16 cellular contexts compared by ENCODE assay signal in the genomic region with DNA sequence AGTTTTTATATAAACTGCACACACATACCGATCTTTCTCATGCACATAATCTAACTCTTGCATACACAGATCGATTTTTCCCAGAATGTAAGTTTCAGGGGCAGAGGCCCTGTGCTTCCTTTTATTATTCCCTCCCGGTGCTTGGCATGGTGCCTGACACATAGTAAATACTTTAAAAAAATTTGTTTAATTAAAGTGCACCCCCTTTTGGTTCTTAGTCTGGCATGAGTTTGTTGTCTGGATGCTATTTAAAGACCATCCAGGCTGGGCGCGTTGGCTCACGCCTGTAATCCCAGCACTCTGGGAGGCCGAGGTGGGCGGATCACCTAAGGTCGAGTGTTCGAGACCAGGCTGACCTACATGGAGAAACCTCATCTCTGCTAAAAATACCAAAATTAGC. TPM values are rescaled to one million over a fixed set of nuclear protein-coding genes. Genes with fewer than 3 reads are reported as not detected.
DNase-seq lines count a peak whose midpoint lies in the region; ATAC-seq and TF ChIP-seq lines count a peak whose summit lies in the region.
"Had no signal": no experiment of that assay in that cellular context is flagged by ENCODE, and none has a peak within 500 bp of the region (broad histone marks: within the 10 kb centered on the region; RNA-seq: fewer than 3 reads in every experiment).

No MANE protein-coding gene starts in this region.

- no peak overlapping the region for H2AK5ac ChIP-seq in neuronal stem cell (ENCODE audit: low read depth, low read length)

- H2BK120ac ChIP-seq in neuronal stem cell (ENCODE audit: low read depth, low read length) = no peak overlapping the region

- H3K27me3 Mint-ChIP-seq in activated naive CD4-positive, alpha-beta T cell treated with anti-CD3 and anti-CD28 coated beads for 36 hours (ENCODE audit: low read depth) = peaks cover 8% of the 10 kb centered on the region

- no peak overlapping the region for H2BK5ac ChIP-seq in neuronal stem cell (ENCODE audit: low read length)

- H3K9me3 ChIP-seq in HCT116 (ENCODE audit: control insufficient read depth in 1 of 2, insufficient read depth in 1 of 2, low read depth in 1 of 2, low read length in 2 of 2) = no peaks in the 10 kb centered on the region
- no peaks in the 10 kb centered on the region for H3K9me3 ChIP-seq in SK-N-MC (ENCODE audit: low read depth, low read length)
- H3K9me3 ChIP-seq in neuronal stem cell (replicated peaks in 1 of 2; ENCODE audit: control insufficient read depth in 2 of 2, insufficient read depth in 1 of 2, low read depth in 1 of 2, low read length in 2 of 2) = no peaks in the 10 kb centered on the region
- H3K9me3 ChIP-seq: Caco-2, SK-N-SH had no signal

- BruUV-seq in HCT116 (replicated peaks; lab: Mats Ljungman, UMichigan) = no TSS peak

- no peak overlapping the region for H3K14ac ChIP-seq in neuronal stem cell (ENCODE audit: low read length)

- H2BK12ac ChIP-seq in neuronal stem cell (ENCODE audit: low read length) = no peak overlapping the region

- H3K23ac ChIP-seq in neuronal stem cell (ENCODE audit: low read depth, low read length, poor library complexity) = no peak overlapping the region

- H3K4me3 Mint-ChIP-seq in activated naive CD4-positive, alpha-beta T cell treated with anti-CD3 and anti-CD28 coated beads for 36 hours = no peak overlapping the region
- H3K4me3 Mint-ChIP-seq: GM23338, T-cell had no signal

- TF ChIP-seq RAD21 in HCT116 (IDR thresholded peaks at IDR 0.05; ENCODE audit: low read depth) = no peak

- DNase-seq in NCI-H1105 treated with DMSO at 0.1 percent for 48 hours (lab: John Stamatoyannopoulos, UW) = peak; percentile 29
- DNase-seq in NCI-H1105 (lab: John Stamatoyannopoulos, UW) = no peak
- no peak for DNase-seq in HCT116 (ENCODE audit: low read depth, low spot score)
- DNase-seq in SK-N-MC (ENCODE audit: low read depth, low spot score) = no peak
- DNase-seq in neuronal stem cell (ENCODE audit: low spot score) = no peak
- DNase-seq in activated naive CD4-positive, alpha-beta T cell treated with anti-CD3 and anti-CD28 coated beads for 36 hours = no peak
- no peak for DNase-seq in NCI-H2081 treated with DMSO at 0.1 percent for 48 hours (lab: John Stamatoyannopoulos, UW)
- DNase-seq: Caco-2, NCI-H1694 treated with DMSO at 0.1 percent for 48 hours, NCI-H446, Right ventricle myocardium superior, T-cell had no signal

- H3K27ac ChIP-seq in HCT116 (ENCODE audit: low read depth, low read length) = no peak overlapping the region
- H3K27ac ChIP-seq in SK-N-MC = peak overlapping the region; percentile 43; the same call in 1 of the 2 replicates
- H3K27ac ChIP-seq in neuronal stem cell (replicated peaks; ENCODE audit: low read length) = no peak overlapping the region
- H3K27ac ChIP-seq: 22Rv1 had no signal

- H2AFZ ChIP-seq in HCT116 (ENCODE audit: low read depth, low read length, poor library complexity, severe bottlenecking) (no peak overlapping the region), neuronal stem cell (ENCODE audit: low read length) (peak overlapping the region; percentile 15)

- TF ChIP-seq CTCF in HCT116 (IDR thresholded peaks at IDR 0.05 in 2 of 3, conservative IDR thresholded peaks at IDR 0.05 in 1 of 3; ENCODE audit: borderline replicate concordance in 1 of 3, insufficient read depth in 1 of 3, low read depth in 2 of 3, low read length in 2 of 3) = no peak

- no peak for TF ChIP-seq POLR2A in HCT116 (IDR thresholded peaks at IDR 0.05; ENCODE audit: borderline replicate concordance, extremely low read depth, insufficient read depth, insufficient read length)

- H3K9ac ChIP-seq in HCT116 (ENCODE audit: low read length) = no peak overlapping the region
- H3K9ac ChIP-seq in SK-N-MC (ENCODE audit: insufficient read length) = no peak overlapping the region
- no peak overlapping the region for H3K9ac ChIP-seq in neuronal stem cell (ENCODE audit: low read depth, low read length, poor library complexity)
- H3K9ac ChIP-seq: SK-N-SH had no signal

- RAD21 ChIA-PET in HCT116 (lab: Charles Lee; ENCODE audit: low non-redundant PET in 1 of 2, low total read pairs in 2 of 2, uncharacterized antibody in 2 of 2, unreplicated experiment in 2 of 2) = no interaction called here

- intact Hi-C loops in HCT116 (cut with micrococcal nuclease) = no loop called here
- intact Hi-C loops in activated naive CD4-positive, alpha-beta T cell treated with anti-CD3 and anti-CD28 coated beads for 36 hours (cut with micrococcal nuclease) = loop anchor here (2.0 kb wide), 1 partner anchor 55 kb away; no protein-coding TSS in a partner anchor

- no peak overlapping the region for H3K18ac ChIP-seq in neuronal stem cell (ENCODE audit: low read length)

- H3K36me3 ChIP-seq in HCT116 (ENCODE audit: control insufficient read depth in 1 of 2, insufficient read depth in 2 of 2, low read length in 2 of 2) (no peaks in the 10 kb centered on the region), SK-N-MC (ENCODE audit: insufficient read depth, low read length) (no peaks in the 10 kb centered on the region), neuronal stem cell (replicated peaks in 1 of 2; ENCODE audit: control insufficient read depth in 2 of 2, insufficient read depth in 2 of 2, low read length in 2 of 2) (no peaks in the 10 kb centered on the region)

- no peak overlapping the region for H4K8ac ChIP-seq in neuronal stem cell (ENCODE audit: low read depth, low read length)

- H3K27me3 ChIP-seq in HCT116 (ENCODE audit: insufficient read depth, low read length) (no peaks in the 10 kb centered on the region), neuronal stem cell (ENCODE audit: control insufficient read depth in 3 of 3, insufficient read depth in 3 of 3, low read depth in 1 of 3, low read length in 3 of 3) (peaks cover 0 to under 1% (median 0%) of the 10 kb centered on the region in 3 experiments)

- no peaks in the 10 kb centered on the region; the same call in 1 of the 2 replicates for H3K9me2 ChIP-seq in HCT116 (ENCODE audit: insufficient read depth)
- H3K9me2 ChIP-seq: SK-N-SH had no signal

- H2BK15ac ChIP-seq in neuronal stem cell (ENCODE audit: low read length) = no peak overlapping the region

- no peaks in the 10 kb centered on the region for H3K79me2 ChIP-seq in HCT116 (ENCODE audit: insufficient read depth, low read length)

- CTCF ChIA-PET in HCT116 (lab: Charles Lee) = no interaction called here
- CTCF ChIA-PET in activated naive CD4-positive, alpha-beta T cell treated with anti-CD3 and anti-CD28 coated beads for 36 hours (lab: Charles Lee) = no interaction called here

- H4K20me1 ChIP-seq in HCT116 (ENCODE audit: insufficient read depth) = no peaks in the 10 kb centered on the region

- peaks cover 11% of the 10 kb centered on the region for H3K4me1 Mint-ChIP-seq in activated naive CD4-positive, alpha-beta T cell treated with anti-CD3 and anti-CD28 coated beads for 36 hours (ENCODE audit: low read depth)

- POLR2A ChIA-PET in HCT116 (lab: Charles Lee) = no interaction called here

- H3K4me2 ChIP-seq in HCT116 (ENCODE audit: low read length) = peak overlapping the region; percentile 17; the same call in 1 of the 2 replicates
- no peak overlapping the region for H3K4me2 ChIP-seq in neuronal stem cell (ENCODE audit: insufficient read depth, low read length, poor library complexity, severe bottlenecking)
- H3K4me2 ChIP-seq: GM23338, SK-N-SH had no signal

- no peak for ATAC-seq in HCT116
- no peak for ATAC-seq in HG03139 (IDR thresholded peaks at IDR 0.05; ENCODE audit: unreplicated experiment)
- ATAC-seq: GM23338 had no signal

- peaks cover 7% of the 10 kb centered on the region for H3K9me3 Mint-ChIP-seq in activated naive CD4-positive, alpha-beta T cell treated with anti-CD3 and anti-CD28 coated beads for 36 hours
- H3K9me3 Mint-ChIP-seq: T-cell had no signal

- H3K4ac ChIP-seq in neuronal stem cell (ENCODE audit: low read length) = no peak overlapping the region

- no peaks in the 10 kb centered on the region for H3K79me1 ChIP-seq in neuronal stem cell (ENCODE audit: low read depth, low read length)

- H3K4me3 ChIP-seq in HCT116 (replicated peaks in 1 of 2; ENCODE audit: low read depth in 1 of 2, low read length in 2 of 2) (no peak overlapping the region), SK-N-MC (peak overlapping the region; percentile 52), neuronal stem cell (ENCODE audit: low read length in 2 of 2) (no peak overlapping the region)
- H3K4me3 ChIP-seq: GM23338 had no signal

- no peak overlapping the region for H3K27ac Mint-ChIP-seq in activated naive CD4-positive, alpha-beta T cell treated with anti-CD3 and anti-CD28 coated beads for 36 hours
- H3K27ac Mint-ChIP-seq: GM23338, T-cell had no signal

- no peaks in the 10 kb centered on the region for H3K36me3 Mint-ChIP-seq in activated naive CD4-positive, alpha-beta T cell treated with anti-CD3 and anti-CD28 coated beads for 36 hours (ENCODE audit: low read depth)
- H3K36me3 Mint-ChIP-seq: T-cell had no signal

- H3K4me1 ChIP-seq in HCT116 (ENCODE audit: control insufficient read depth in 1 of 2, insufficient read depth in 2 of 2, low read length in 2 of 2) = peaks cover 8 to 20% of the 10 kb centered on the region in 2 experiments; a peak in 3 of 4 replicates
- H3K4me1 ChIP-seq in neuronal stem cell (ENCODE audit: control insufficient read depth in 2 of 2, insufficient read depth in 1 of 2, low read depth in 1 of 2, low read length in 2 of 2) = peaks cover 2 to 5% of the 10 kb centered on the region in 2 donors

- no peak overlapping the region for H4K91ac ChIP-seq in neuronal stem cell (ENCODE audit: low read depth, low read length, poor library complexity)

- WGBS in neuronal stem cell (ENCODE audit: extremely low coverage in 2 of 2, insufficient read length in 2 of 2, insufficient replicate concordance in 1 of 2), 2 donors = no CpG with 5 or more reads among the region's 10 CpGs

TF ChIP-seq in HCT116, 20 proteins besides CTCF, POLR2A, EP300 and RAD21 (continues in another document):
- TF ChIP-seq CBX3 (IDR thresholded peaks at IDR 0.05; ENCODE audit: low read depth) (no peak), SRF (IDR thresholded peaks at IDR 0.05; ENCODE audit: low read depth) (no peak), EZH2phosphoT487 (IDR thresholded peaks at IDR 0.05; ENCODE audit: borderline replicate concordance) (no peak), YY1 (IDR thresholded peaks at IDR 0.05; ENCODE audit: extremely low read depth, insufficient replicate concordance, low read depth, low read length) (no peak), ELF1 (IDR thresholded peaks at IDR 0.05; ENCODE audit: borderline replicate concordance, low read depth) (no peak)

RNA-seq across cellular contexts. Expression of a gene that starts 5.4 kb away (rescaled TPM):
- total RNA-seq in HCT116 (2021; ENCODE audit: unreplicated experiment) = 108 TPM
- polyA plus RNA-seq in HCT116 (2012) = 23.7 and 37.0 TPM in 2 replicates
- 353 TPM for polyA plus RNA-seq in neuronal stem cell (2013, experiment 1 of 2)
- 401 TPM for polyA plus RNA-seq in neuronal stem cell (2013, experiment 2 of 2)
- total RNA-seq in activated naive CD4-positive, alpha-beta T cell treated with anti-CD3 and anti-CD28 coated beads for 36 hours = 100 to 1,000 TPM; 200 to 203 TPM
